Comparison of ENCODE assay signal across 8 cellular contexts in the genomic region with DNA sequence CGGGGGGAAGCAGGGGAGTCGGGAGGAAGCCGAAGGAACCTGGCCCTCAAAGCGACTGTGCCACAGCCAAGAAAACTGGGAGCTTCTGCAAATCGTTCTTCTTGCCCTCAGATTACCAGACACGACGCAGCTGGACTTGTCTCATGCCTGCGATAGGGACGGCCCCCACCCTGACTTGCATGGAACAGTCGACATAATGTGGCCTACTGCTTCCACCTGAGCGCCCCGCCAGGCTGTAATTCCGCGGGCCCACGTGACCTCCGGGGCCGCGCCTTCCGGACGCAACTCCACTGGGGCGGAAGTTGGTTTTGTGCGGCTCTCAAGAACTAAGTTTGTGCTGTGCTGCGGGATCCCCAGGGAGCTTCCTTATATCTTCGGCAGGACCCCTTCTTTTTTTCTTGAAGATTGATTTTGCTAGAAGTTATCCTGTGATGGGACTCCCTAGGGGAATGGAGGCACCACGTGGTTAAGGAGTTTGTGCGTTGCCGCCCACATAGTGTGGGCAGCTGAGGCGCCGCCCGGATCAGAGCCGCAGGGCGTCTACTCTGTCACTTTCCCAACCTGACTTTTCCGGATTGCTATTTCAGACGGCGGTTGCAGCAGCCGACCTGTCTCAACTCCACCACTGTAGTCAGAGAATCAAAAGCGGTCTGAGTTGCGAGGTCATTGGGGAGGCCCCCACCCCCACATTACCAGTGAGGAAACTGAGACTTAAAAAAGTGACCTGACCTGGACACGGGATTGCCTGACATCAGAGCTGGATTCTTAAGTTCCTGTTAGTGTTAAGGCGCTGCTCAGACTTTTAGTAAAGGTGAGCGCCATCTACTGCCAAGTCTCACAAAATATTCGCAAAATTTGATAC. TPM values are rescaled to one million over a fixed set of nuclear protein-coding genes. Genes with fewer than 3 reads are reported as not detected.
DNase-seq lines count a peak whose midpoint lies in the region; ATAC-seq lines count a peak whose summit lies in the region.

No MANE protein-coding gene starts in this region.

- DNase-seq in COLO829 (ENCODE audit: low spot score) (peak; percentile 93), HT-29 (ENCODE audit: low spot score) (peak; percentile 94), NK-92 (lab: John Stamatoyannopoulos, UW; ENCODE audit: unreplicated experiment) (peak; percentile 61), medulla oblongata (ENCODE audit: extremely low spot score) (peak; percentile 95)
- DNase-seq in activated CD8-positive, alpha-beta memory T cell treated with anti-CD3 and anti-CD28 coated beads for 4 hours (ENCODE audit: low read depth in 2 of 2) = peak; percentile 78 to 83
- DNase-seq in effector memory CD8-positive, alpha-beta T cell = peak; percentile 87 to 93 (median 89)
- DNase-seq in stimulated activated CD8-positive, alpha-beta memory T cell treated with anti-CD3 and anti-CD28 coated beads, Interleukin-12 subunit alpha, Interleukin-12 subunit beta, amount 100 ng/mL, for 1 hour (ENCODE audit: low read depth) = peak; percentile 82

- H3K36me3 Mint-ChIP-seq in effector memory CD8-positive, alpha-beta T cell (ENCODE audit: insufficient read depth) = peaks cover 43% of the 10 kb centered on the region

- H3K4me3 Mint-ChIP-seq in effector memory CD8-positive, alpha-beta T cell = peak overlapping the region; percentile 90 to 99

- no peaks in the 10 kb centered on the region for H3K27me3 Mint-ChIP-seq in effector memory CD8-positive, alpha-beta T cell

- ATAC-seq in GM21360 (IDR thresholded peaks at IDR 0.05; ENCODE audit: unreplicated experiment) = peak; percentile 61
- ATAC-seq in effector memory CD8-positive, alpha-beta T cell (replicated peaks) = peak; percentile 69

- no peaks in the 10 kb centered on the region for H3K9me3 Mint-ChIP-seq in effector memory CD8-positive, alpha-beta T cell

- peak overlapping the region; percentile 97 to 99 for H3K27ac Mint-ChIP-seq in effector memory CD8-positive, alpha-beta T cell

- peaks cover 35 to 36% of the 10 kb centered on the region in 2 donors for H3K4me1 Mint-ChIP-seq in effector memory CD8-positive, alpha-beta T cell (ENCODE audit: low read depth in 2 of 2)

RNA-seq across cellular contexts. Expression of a gene that starts 0.5 kb away (rescaled TPM):
- total RNA-seq in HT-29 (2014; rRNA removed; shearing (Covaris generic)) = 120 and 123 TPM in 2 replicates

RNA-seq across cellular contexts. Expression of a gene that starts 57.6 kb away (rescaled TPM):
- total RNA-seq in HT-29 (2014; rRNA removed; shearing (Covaris generic)) = 0.48 and 0.50 TPM in 2 replicates

RNA-seq across cellular contexts. Expression of a gene that starts 57.7 kb away (rescaled TPM):
- 50.3 and 50.4 TPM in 2 replicates for total RNA-seq in HT-29 (2014; rRNA removed; shearing (Covaris generic))

Comparison
In these comparisons a context has a peak if more than half of its experiments do, and no peak if none do; other contexts are left out.
1. Peak in every context shown above with its lines: DNase-seq and ATAC-seq.